Comparison of ENCODE assay signal across 8 cellular contexts in genomic region chr1:24418898-24419628, GRCh38. TPM values are rescaled to one million over a fixed set of nuclear protein-coding genes. Genes with fewer than 3 reads are reported as not detected.
A peak's percentile ranks its signal among the peaks of the same experiment; 100 is the strongest.
DNase-seq lines count a peak whose midpoint lies in the region; TF ChIP-seq lines count a peak whose summit lies in the region.

No MANE protein-coding gene starts in this region.

- peak overlapping the region; percentile 71 for H3K4me3 Mint-ChIP-seq in HFFc6

- TF ChIP-seq EP300 in tibial nerve (IDR thresholded peaks at IDR 0.05): peak in 1 of 2 donors; percentile 12

- no peaks in the 10 kb centered on the region for H3K9me3 ChIP-seq in skeletal muscle satellite cell (replicated peaks; ENCODE audit: low read length)
- no peaks in the 10 kb centered on the region for H3K9me3 ChIP-seq in BE2C
- H3K9me3 ChIP-seq in tibial nerve: no peaks in the 10 kb centered on the region

- no peak for DNase-seq in HFFc6
- DNase-seq in NCI-H69 (lab: John Stamatoyannopoulos, UW): peak; percentile 77
- peak; percentile 67 for DNase-seq in epithelial cell of esophagus (ENCODE audit: low read depth)
- DNase-seq in BE2C: no peak
- no peak for DNase-seq in NCI-H1930 (lab: John Stamatoyannopoulos, UW)
- DNase-seq in tibial nerve (ENCODE audit: low spot score in 2 of 2): no peak
- DNase-seq in SKM-1 (lab: John Stamatoyannopoulos, UW; ENCODE audit: unreplicated experiment): no peak

- H3K4me2 ChIP-seq in skeletal muscle satellite cell (ENCODE audit: low read length): no peak overlapping the region

- H3K27ac Mint-ChIP-seq in HFFc6: peak overlapping the region; percentile 97

- no peaks in the 10 kb centered on the region for H3K27me3 ChIP-seq in skeletal muscle satellite cell (ENCODE audit: control insufficient read depth, insufficient read depth, low read length)
- no peaks in the 10 kb centered on the region for H3K27me3 ChIP-seq in BE2C
- H3K27me3 ChIP-seq in tibial nerve: no peaks in the 10 kb centered on the region

- H3K27ac ChIP-seq in tibial nerve: peak overlapping the region in 2 of 4 donors; percentile 56 to 69

- peak overlapping the region; percentile 23 for H3K4me3 ChIP-seq in epithelial cell of esophagus (ENCODE audit: low read length)
- H3K4me3 ChIP-seq in skeletal muscle satellite cell (ENCODE audit: low read length): no peak overlapping the region
- H3K4me3 ChIP-seq in BE2C (ENCODE audit: low read depth, low read length): no peak overlapping the region
- no peak overlapping the region for H3K4me3 ChIP-seq in tibial nerve

- H3K9me3 Mint-ChIP-seq in HFFc6: no peaks in the 10 kb centered on the region

- peaks cover 49% of the 10 kb centered on the region for H3K36me3 Mint-ChIP-seq in HFFc6 (ENCODE audit: low read depth)

- TF ChIP-seq CTCF in HFFc6 (IDR thresholded peaks at IDR 0.05) (no peak), epithelial cell of esophagus (IDR thresholded peaks at IDR 0.05; ENCODE audit: insufficient read depth, low read depth, low read length, missing control alignments) (no peak), BE2C (IDR thresholded peaks at IDR 0.05; ENCODE audit: low read depth, low read length) (no peak), tibial nerve (IDR thresholded peaks at IDR 0.05) (no peak)

- H3K4me1 ChIP-seq in skeletal muscle satellite cell (ENCODE audit: control insufficient read depth, insufficient read depth, low read length) (peaks cover 35% of the 10 kb centered on the region), BE2C (no peaks in the 10 kb centered on the region), tibial nerve (peaks cover 0 to 34% (median 16%) of the 10 kb centered on the region in 4 donors)

- peak overlapping the region; percentile 66 for H3K9ac ChIP-seq in skeletal muscle satellite cell (ENCODE audit: low read depth, low read length)

- H3K27me3 Mint-ChIP-seq in HFFc6 (ENCODE audit: insufficient read depth): peaks cover 8% of the 10 kb centered on the region

- 48 to 58% methylated on average over 14 of the region's 14 CpGs for WGBS in tibial nerve, 2 donors

- TF ChIP-seq POLR2A in tibial nerve (IDR thresholded peaks at IDR 0.05): no peak

- H3K4me1 Mint-ChIP-seq in HFFc6 (ENCODE audit: low read depth): peaks cover 47% of the 10 kb centered on the region

- H3K36me3 ChIP-seq in skeletal muscle satellite cell (ENCODE audit: insufficient read depth, low read length): peaks cover 14% of the 10 kb centered on the region
- no peaks in the 10 kb centered on the region for H3K36me3 ChIP-seq in BE2C
- H3K36me3 ChIP-seq in tibial nerve: peaks cover 0 to 20% (median 0%) of the 10 kb centered on the region in 3 donors

RNA-seq across cellular contexts. Expression of gene NIPAL3, which starts 3.5 kb away (rescaled TPM):
- total RNA-seq in HFFc6 (2021; fragmentation: NEBNext Ultra II Directional; extraction: Animal tissue kit (Norgen Biotek cat#: 25700)): 100 to 1,000 TPM in 4 of 6 experiments, 10 to 100 TPM in 2; 97.8 to 164 (median 107) TPM
- total RNA-seq in skeletal muscle satellite cell (2012; rRNA removed): 13.7 and 18.3 TPM in 2 replicates
- polyA plus RNA-seq in BE2C (2012; ENCODE audit: insufficient read depth, insufficient read length, low read depth): 2.8 TPM
- 10 to 100 TPM; 16.5 to 41.1 (median 30.1) TPM for total RNA-seq in tibial nerve

RNA-seq across cellular contexts. Expression of gene STPG1, which starts 5.5 kb away (rescaled TPM):
- total RNA-seq in HFFc6 (2021; fragmentation: NEBNext Ultra II Directional; extraction: Animal tissue kit (Norgen Biotek cat#: 25700)): 10 to 100 TPM in 5 of 6 experiments, 1 to 10 TPM in 1; 8.8 to 13.0 (median 11.0) TPM
- total RNA-seq in skeletal muscle satellite cell (2012; rRNA removed): 3.5 and 3.8 TPM in 2 replicates
- 2.3 TPM for polyA plus RNA-seq in BE2C (2012; ENCODE audit: insufficient read depth, insufficient read length, low read depth)
- total RNA-seq in tibial nerve: 1 to 10 TPM; 1.5 to 5.7 (median 3.0) TPM

Comparison
In these comparisons a context has a peak if more than half of its experiments do, and no peak if none do; other contexts are left out.
1. DNase-seq: peak in NCI-H69 (single experiment) and epithelial cell of esophagus (single experiment); none in HFFc6 (single experiment), BE2C (single experiment), NCI-H1930 (0 of 2), tibial nerve (0 of 2) and SKM-1 (single experiment).